Comparison of ENCODE assay signal across 1 cellular context in genomic region chr4:30973993-30974392, GRCh38.
TF ChIP-seq lines count a peak whose summit lies in the region.

No MANE protein-coding gene starts in this region.

TF ChIP-seq in WTC11, 78 proteins besides CTCF, POLR2A, EP300 and RAD21 (continued from another document):
- TF ChIP-seq ZSCAN18 (CRISPR knock-in tag; IDR thresholded peaks at IDR 0.05) (no peak), ZNF263 (CRISPR knock-in tag; IDR thresholded peaks at IDR 0.05; ENCODE audit: low read depth) (no peak), ATF2 (CRISPR knock-in tag; IDR thresholded peaks at IDR 0.05; ENCODE audit: borderline replicate concordance, low read depth) (no peak), ZNF532 (CRISPR knock-in tag; IDR thresholded peaks at IDR 0.05; ENCODE audit: borderline replicate concordance) (no peak), ZNF416 (CRISPR knock-in tag; IDR thresholded peaks at IDR 0.05) (no peak)
TF ChIP-seq in WTC11: peak in this region for 0.
